22 cellular contexts compared by ENCODE assay signal in genomic region chr10:69736866-69737641, GRCh38.
DNase-seq lines count a peak whose midpoint lies in the region; ATAC-seq, FAIRE-seq and TF ChIP-seq lines count a peak whose summit lies in the region.
"Had no signal": no experiment of that assay in that cellular context is flagged by ENCODE, and none has a peak within 500 bp of the region (broad histone marks: within the 10 kb centered on the region; RNA-seq: fewer than 3 reads in every experiment).

No MANE protein-coding gene starts in this region.

- peaks cover 22% of the 10 kb centered on the region for H3K4me1 Mint-ChIP-seq in activated naive CD4-positive, alpha-beta T cell treated with anti-CD3 and anti-CD28 coated beads, Interleukin-2, amount 10 ng/mL, durations not matched to agents 7 days and 5 days
- H3K4me1 Mint-ChIP-seq: B cell had no signal

- no peaks in the 10 kb centered on the region; the same call in 1 of the 2 replicates for H4K20me1 ChIP-seq in K562 (replicated peaks; ENCODE audit: control insufficient read depth, insufficient read depth, low read length)
- H4K20me1 ChIP-seq in osteoblast (ENCODE audit: insufficient read depth, low read length): no peaks in the 10 kb centered on the region

- ATAC-seq in K562: no peak

- in situ Hi-C loops in K562 (cut with MboI): no loop called here

- H3K4me2 ChIP-seq in K562 (ENCODE audit: insufficient read depth, low read length) (no peak overlapping the region), osteoblast (ENCODE audit: insufficient read depth, low read length) (no peak overlapping the region)
- H3K4me2 ChIP-seq: KMS-11, PC-9 had no signal

- H3K36me3 ChIP-seq in K562 (ENCODE audit: control insufficient read depth, insufficient read depth, low read length): no peaks in the 10 kb centered on the region
- no peaks in the 10 kb centered on the region for H3K36me3 ChIP-seq in osteoblast (ENCODE audit: insufficient read depth, low read length)
- no peaks in the 10 kb centered on the region for H3K36me3 ChIP-seq in tibial artery
- no peaks in the 10 kb centered on the region for H3K36me3 ChIP-seq in thyroid gland

- H3K79me2 ChIP-seq in K562 (ENCODE audit: control insufficient read depth, insufficient read depth, low read length): no peaks in the 10 kb centered on the region
- H3K79me2 ChIP-seq in osteoblast (ENCODE audit: insufficient read depth, low read length): no peaks in the 10 kb centered on the region

- CTCF ChIA-PET in activated naive CD4-positive, alpha-beta T cell treated with anti-CD3 and anti-CD28 coated beads, Interleukin-2, amount 10 ng/mL, durations not matched to agents 7 days and 5 days (lab: Charles Lee): interaction anchor here (1.0 to 2.2 kb wide), 3 partner anchors 21 to 179 kb away, joined by 3 to 6 read pairs (median 4); no protein-coding TSS in a partner anchor
- CTCF ChIA-PET in K562 (lab: Yijun Ruan, JAX; ENCODE audit: low intra/inter-chr PET ratio): no interaction called here

- no peak for DNase-seq in activated naive CD4-positive, alpha-beta T cell treated with anti-CD3 and anti-CD28 coated beads, Interleukin-2, amount 10 ng/mL, durations not matched to agents 7 days and 5 days
- no peak for DNase-seq in activated naive CD4-positive, alpha-beta T cell treated with Interleukin-2 at 50 U/mL for 16 hours
- no peak for DNase-seq in K562 (ENCODE audit: extremely low read depth in 1 of 4, low spot score in 3 of 4)
- peak; percentile 62 for DNase-seq in osteoblast (ENCODE audit: insufficient read length, low spot score, missing footprints)
- no peak for DNase-seq in tibial artery
- no peak for DNase-seq in NCI-H345 treated with DMSO at 0.1 percent for 48 hours (lab: John Stamatoyannopoulos, UW; ENCODE audit: unreplicated experiment)
- no peak for DNase-seq in thyroid gland
- DNase-seq in activated CD4-positive, CD25-positive, alpha-beta regulatory T cell (lab: John Stamatoyannopoulos, UW): no peak
- DNase-seq: DMS79, NCI-H1105, NCI-H146, NCI-H2029, NCI-H2227 treated with DMSO at 0.1 percent for 48 hours, NCI-H510A treated with DMSO at 0.1 percent for 48 hours, NCI-H748 treated with DMSO at 0.1 percent for 48 hours, PC-9, SIG-M5 had no signal

- intact Hi-C loops in K562 (cut with micrococcal nuclease) (no loop called here), tibial artery (cut with DNase I; ENCODE audit: low total_unique reads) (loop anchor here (5.0 kb wide), 1 partner anchor 65 kb away; the partner anchor contains the start of gene COL13A1), thyroid gland (cut with DNase I) (no loop called here)

- WGBS in K562 (ENCODE audit: insufficient coverage, low coverage, missing lambda C conversion rate): 10% methylated on average over 12 of the region's 12 CpGs
- WGBS in thyroid gland, 2 donors: 77 to 82% methylated on average over 10 to 12 of the region's 12 CpGs

- H3K9me1 ChIP-seq in K562 (ENCODE audit: control insufficient read depth, insufficient read depth, low read length): no peaks in the 10 kb centered on the region

- peaks cover 0 to 21% of the 10 kb centered on the region in 2 experiments; a peak in 1 of 5 replicates for H3K27me3 ChIP-seq in K562 (ENCODE audit: control insufficient read depth in 2 of 2, insufficient read depth in 2 of 2, low read length in 2 of 2)
- no peaks in the 10 kb centered on the region for H3K27me3 ChIP-seq in osteoblast (ENCODE audit: insufficient read depth, low read length)
- H3K27me3 ChIP-seq in tibial artery: no peaks in the 10 kb centered on the region
- H3K27me3 ChIP-seq in thyroid gland: no peaks in the 10 kb centered on the region

- H3K36me3 Mint-ChIP-seq in activated naive CD4-positive, alpha-beta T cell treated with anti-CD3 and anti-CD28 coated beads, Interleukin-2, amount 10 ng/mL, durations not matched to agents 7 days and 5 days: no peaks in the 10 kb centered on the region

- H3K4me1 ChIP-seq in K562 (replicated peaks in 1 of 2; ENCODE audit: control insufficient read depth in 2 of 2, insufficient read depth in 2 of 2, low read length in 2 of 2) (peaks cover 6 to 18% of the 10 kb centered on the region in 2 experiments), osteoblast (ENCODE audit: insufficient read depth, low read length) (peaks cover 10% of the 10 kb centered on the region), tibial artery (peaks cover 0 to 72% (median 59%) of the 10 kb centered on the region in 4 donors), thyroid gland (no peaks in the 10 kb centered on the region)

- no peak for TF ChIP-seq EP300 in K562 (IDR thresholded peaks at IDR 0.05; ENCODE audit: low read length)

- no peak overlapping the region for H3K4me3 Mint-ChIP-seq in activated naive CD4-positive, alpha-beta T cell treated with anti-CD3 and anti-CD28 coated beads, Interleukin-2, amount 10 ng/mL, durations not matched to agents 7 days and 5 days
- H3K4me3 Mint-ChIP-seq: B cell had no signal

- H3K9me3 Mint-ChIP-seq in activated naive CD4-positive, alpha-beta T cell treated with anti-CD3 and anti-CD28 coated beads, Interleukin-2, amount 10 ng/mL, durations not matched to agents 7 days and 5 days: no peaks in the 10 kb centered on the region

- H3K27ac ChIP-seq in K562 (ENCODE audit: extremely low read depth, low read depth, low read length) (no peak overlapping the region), osteoblast (ENCODE audit: low read depth, low read length) (no peak overlapping the region), tibial artery (peak overlapping the region; percentile 61 to 91), thyroid gland (no peak overlapping the region)
- H3K27ac ChIP-seq: KMS-11, PC-9, RWPE1 had no signal

- no peak for FAIRE-seq in K562 (lab: Jason Lieb, UNC)
- FAIRE-seq: D721Med, H1 had no signal

- H3K9ac ChIP-seq in K562 (ENCODE audit: insufficient read depth in 1 of 2, low read depth in 2 of 2, low read length in 2 of 2): no peak overlapping the region
- H3K9ac ChIP-seq: KMS-11 had no signal

- no peak overlapping the region for H2AFZ ChIP-seq in K562 (ENCODE audit: low read depth, low read length)
- no peak overlapping the region for H2AFZ ChIP-seq in osteoblast (ENCODE audit: low read length)
- H2AFZ ChIP-seq: PC-9 had no signal

- peaks cover 66% of the 10 kb centered on the region for H3K27me3 Mint-ChIP-seq in activated naive CD4-positive, alpha-beta T cell treated with anti-CD3 and anti-CD28 coated beads, Interleukin-2, amount 10 ng/mL, durations not matched to agents 7 days and 5 days

- no peak overlapping the region for H3K4me3 ChIP-seq in K562
- H3K4me3 ChIP-seq in osteoblast (ENCODE audit: insufficient read depth, low read length): no peak overlapping the region
- no peak overlapping the region for H3K4me3 ChIP-seq in tibial artery
- no peak overlapping the region for H3K4me3 ChIP-seq in thyroid gland (replicated peaks in 1 of 3)
- H3K4me3 ChIP-seq: PC-9 had no signal

- TF ChIP-seq CTCF in K562 (IDR thresholded peaks at IDR 0.05 in 2 of 3, conservative IDR thresholded peaks at IDR 0.05 in 1 of 3; ENCODE audit: insufficient read depth in 2 of 3, low read depth in 1 of 3, low read length in 3 of 3) (no peak), osteoblast (IDR thresholded peaks at IDR 0.05; ENCODE audit: extremely low read depth, low read depth, low read length) (no peak), tibial artery (IDR thresholded peaks at IDR 0.05) (no peak), thyroid gland (IDR thresholded peaks at IDR 0.05) (no peak)

- no peaks in the 10 kb centered on the region for H3K9me3 ChIP-seq in K562 (replicated peaks; ENCODE audit: control insufficient read depth, insufficient read depth, low read depth, low read length)
- H3K9me3 ChIP-seq in osteoblast (ENCODE audit: low read depth, low read length): no peaks in the 10 kb centered on the region
- no peaks in the 10 kb centered on the region for H3K9me3 ChIP-seq in tibial artery
- no peaks in the 10 kb centered on the region for H3K9me3 ChIP-seq in thyroid gland

- no peak for TF ChIP-seq POLR2A in K562 (conservative IDR thresholded peaks at IDR 0.05)
- TF ChIP-seq POLR2A in thyroid gland (IDR thresholded peaks at IDR 0.05): no peak

- peak overlapping the region; percentile 62 for H3K27ac Mint-ChIP-seq in activated naive CD4-positive, alpha-beta T cell treated with anti-CD3 and anti-CD28 coated beads, Interleukin-2, amount 10 ng/mL, durations not matched to agents 7 days and 5 days
- H3K27ac Mint-ChIP-seq: B cell had no signal

- TF ChIP-seq RAD21 in K562 (CRISPR knock-in tag; conservative IDR thresholded peaks at IDR 0.05 in 1 of 2, IDR thresholded peaks at IDR 0.05 in 1 of 2): no peak

- POLR2A ChIA-PET in K562 (lab: Yijun Ruan, JAX): no interaction called here

- no TSS peak for BruUV-seq in K562 (replicated peaks; lab: Mats Ljungman, UMichigan)

TF ChIP-seq in K562, 482 proteins besides CTCF, POLR2A, EP300 and RAD21:
- TF ChIP-seq RFX5 (IDR thresholded peaks at IDR 0.05; ENCODE audit: low read depth, low read length): no peak
- 0 out of 2 replicates have a peak, but pooled peaks have one; percentile 69 for TF ChIP-seq THRB (CRISPR knock-in tag; conservative IDR thresholded peaks at IDR 0.05)
- TF ChIP-seq MEF2D (tag; conservative IDR thresholded peaks at IDR 0.05; ENCODE audit: low read depth): no peak

Comparison
In these comparisons a context has a peak if more than half of its experiments do, and no peak if none do; other contexts are left out.
1. H3K27ac ChIP-seq: peak in tibial artery (2 of 2); none in K562 (single experiment), osteoblast (single experiment) and thyroid gland (0 of 3).